12 cellular contexts compared by ENCODE assay signal in genomic region chr10:68082815-68083395, GRCh38. TPM values are rescaled to one million over a fixed set of nuclear protein-coding genes. Genes with fewer than 3 reads are reported as not detected.
DNase-seq lines count a peak whose midpoint lies in the region; ATAC-seq and TF ChIP-seq lines count a peak whose summit lies in the region.
"Had no signal": no experiment of that assay in that cellular context is flagged by ENCODE, and none has a peak within 500 bp of the region (broad histone marks: within the 10 kb centered on the region; RNA-seq: fewer than 3 reads in every experiment).

No MANE protein-coding gene starts in this region.

- H3K9ac ChIP-seq in SK-N-MC (ENCODE audit: insufficient read length), result peak overlapping the region; percentile 71

- no peak for TF ChIP-seq POLR2A in transverse colon (IDR thresholded peaks at IDR 0.05)

- TF ChIP-seq EP300 in transverse colon (IDR thresholded peaks at IDR 0.05; ENCODE audit: low read depth), result no peak

- H3K9me3 ChIP-seq in SK-N-MC (ENCODE audit: low read depth, low read length) (no peaks in the 10 kb centered on the region), transverse colon (no peaks in the 10 kb centered on the region), WERI-Rb-1 (ENCODE audit: severe bottlenecking) (no peaks in the 10 kb centered on the region)
- H3K9me3 ChIP-seq in naive thymus-derived CD4-positive, alpha-beta T cell (ENCODE audit: control insufficient read depth in 2 of 3, low read length in 3 of 3), result no peaks in the 10 kb centered on the region
- H3K9me3 ChIP-seq: uterus had no signal

- peaks cover 0 to 10% (median 0%) of the 10 kb centered on the region in 7 donors for H3K4me1 Mint-ChIP-seq in naive thymus-derived CD4-positive, alpha-beta T cell

- H3K9me3 Mint-ChIP-seq in naive thymus-derived CD4-positive, alpha-beta T cell, result no peaks in the 10 kb centered on the region

- WGBS in transverse colon (ENCODE audit: low coverage in 1 of 2), 2 donors, result 55 to 59% methylated on average over 2 of the region's 2 CpGs

- ATAC-seq in Right ventricle myocardium superior (ENCODE audit: poor library complexity) (peak; percentile 67), left cardiac atrium (no peak), foreskin keratinocyte (no peak)
- ATAC-seq in naive thymus-derived CD4-positive, alpha-beta T cell, result no peak
- ATAC-seq: esophagus mucosa had no signal

- H3K27ac ChIP-seq in SK-N-MC, result peak overlapping the region; percentile 96
- no peak overlapping the region for H3K27ac ChIP-seq in foreskin keratinocyte
- no peak overlapping the region for H3K27ac ChIP-seq in transverse colon
- H3K27ac ChIP-seq in WERI-Rb-1, result no peak overlapping the region
- no peak overlapping the region for H3K27ac ChIP-seq in naive thymus-derived CD4-positive, alpha-beta T cell (ENCODE audit: low read depth, low read length)
- H3K27ac ChIP-seq: skin epidermis, uterus had no signal

- H3K27me3 Mint-ChIP-seq in naive thymus-derived CD4-positive, alpha-beta T cell, result peaks cover 5 to 21% (median 9%) of the 10 kb centered on the region in 5 donors

- no peak overlapping the region for H3K27ac Mint-ChIP-seq in naive thymus-derived CD4-positive, alpha-beta T cell

- H3K27me3 ChIP-seq in foreskin keratinocyte (no peaks in the 10 kb centered on the region), transverse colon (peaks cover 4% of the 10 kb centered on the region), WERI-Rb-1 (ENCODE audit: insufficient read depth, low read depth, severe bottlenecking) (no peaks in the 10 kb centered on the region)
- no peaks in the 10 kb centered on the region for H3K27me3 ChIP-seq in naive thymus-derived CD4-positive, alpha-beta T cell (ENCODE audit: control insufficient read depth in 2 of 2, insufficient read depth in 2 of 2, low read length in 2 of 2)

- in situ Hi-C loops in transverse colon (cut with MboI; ENCODE audit: low pct_ligation_motif_present in 1 of 4, low pct_unique_long_range_greater_than_20kb in 1 of 4, low sequenced_read_pairs in 3 of 4), result no loop called here

- H3K4me1 ChIP-seq in foreskin keratinocyte, result peaks cover 7% of the 10 kb centered on the region
- no peaks in the 10 kb centered on the region for H3K4me1 ChIP-seq in transverse colon
- no peaks in the 10 kb centered on the region for H3K4me1 ChIP-seq in naive thymus-derived CD4-positive, alpha-beta T cell (ENCODE audit: control insufficient read depth in 2 of 2, insufficient read depth in 2 of 2, low read length in 2 of 2)
- H3K4me1 ChIP-seq: uterus had no signal

- TF ChIP-seq CTCF in foreskin keratinocyte (conservative IDR thresholded peaks at IDR 0.05) (peak; percentile 76), transverse colon (IDR thresholded peaks at IDR 0.05) (peak; percentile 23 to 48 (median 34)), WERI-Rb-1 (IDR thresholded peaks at IDR 0.05; ENCODE audit: low read depth, low read length) (no peak)

- H3K4me3 ChIP-seq in SK-N-MC (peak overlapping the region; percentile 60), transverse colon (no peak overlapping the region), WERI-Rb-1 (ENCODE audit: low read depth, low read length) (no peak overlapping the region)
- H3K4me3 ChIP-seq in naive thymus-derived CD4-positive, alpha-beta T cell (ENCODE audit: low read length), result no peak overlapping the region
- H3K4me3 ChIP-seq: skin epidermis, uterus had no signal

- DNase-seq in Right ventricle myocardium superior (no peak), left cardiac atrium (no peak), SK-N-MC (ENCODE audit: low read depth, low spot score) (no peak), foreskin keratinocyte (no peak), transverse colon (no peak), WERI-Rb-1 (no peak), activated gamma-delta T cell (lab: John Stamatoyannopoulos, UW) (no peak)
- no peak for DNase-seq in naive thymus-derived CD4-positive, alpha-beta T cell
- DNase-seq: COR-L47, uterus had no signal

- CTCF ChIA-PET in naive thymus-derived CD4-positive, alpha-beta T cell (lab: Charles Lee), result interaction anchor here (2.1 kb wide), 1 partner anchor 73 kb away, joined by 6 read pairs; no protein-coding TSS in a partner anchor

- H3K4me3 Mint-ChIP-seq in naive thymus-derived CD4-positive, alpha-beta T cell, result no peak overlapping the region

- H3K36me3 ChIP-seq in SK-N-MC (ENCODE audit: insufficient read depth, low read length), result no peaks in the 10 kb centered on the region
- H3K36me3 ChIP-seq in transverse colon, result no peaks in the 10 kb centered on the region
- H3K36me3 ChIP-seq in WERI-Rb-1, result no peaks in the 10 kb centered on the region
- H3K36me3 ChIP-seq in naive thymus-derived CD4-positive, alpha-beta T cell (ENCODE audit: control insufficient read depth in 2 of 3, insufficient read depth in 3 of 3, low read length in 3 of 3), result no peaks in the 10 kb centered on the region
- H3K36me3 ChIP-seq: uterus had no signal

- no peaks in the 10 kb centered on the region for H3K36me3 Mint-ChIP-seq in naive thymus-derived CD4-positive, alpha-beta T cell

- POLR2A ChIA-PET in naive thymus-derived CD4-positive, alpha-beta T cell (lab: Charles Lee), result no interaction called here

- intact Hi-C loops in Right ventricle myocardium superior (cut with DNase I), result loop anchor here (5.0 kb wide), 1 partner anchor 74 kb away; no protein-coding TSS in a partner anchor
- intact Hi-C loops in left cardiac atrium (cut with DNase I), result loop anchor here in 1 of 2 donors (1.0 kb wide), 1 partner anchor 72 kb away; no protein-coding TSS in a partner anchor
- intact Hi-C loops in transverse colon (cut with DNase I; ENCODE audit: low total_unique reads), result no loop called here
- intact Hi-C loops in naive thymus-derived CD4-positive, alpha-beta T cell (cut with micrococcal nuclease), result loop anchor here in 1 of 2 donors (1.0 kb wide), 1 partner anchor 73 kb away; no protein-coding TSS in a partner anchor

RNA-seq across cellular contexts. Expression of gene HERC4, which starts 7.8 kb away (rescaled TPM):
- total RNA-seq in Right ventricle myocardium superior (24.1 TPM), left cardiac atrium (10 to 100 TPM; 31.9 to 34.7 TPM), foreskin keratinocyte (34.8 and 39.1 TPM in 2 replicates), transverse colon (100 to 1,000 TPM in 2 of 4 donors, 10 to 100 TPM in 2; 32.0 to 154 (median 105) TPM)
- polyA plus RNA-seq in foreskin keratinocyte, result 10.6 and 12.3 TPM in 2 replicates
- total RNA-seq in naive thymus-derived CD4-positive, alpha-beta T cell, result 100 to 1,000 TPM in 2 of 5 experiments, 10 to 100 TPM in 3; 65.7 to 113 (median 78.6) TPM
- 10 to 100 TPM; 21.2 to 26.3 TPM for polyA plus RNA-seq in naive thymus-derived CD4-positive, alpha-beta T cell

RNA-seq across cellular contexts. Expression of gene MYPN, which starts 26.4 kb away (rescaled TPM):
- 92.0 TPM for total RNA-seq in Right ventricle myocardium superior
- total RNA-seq in left cardiac atrium, result 100 to 1,000 TPM in 1 of 2 donors, 10 to 100 TPM in 1; 62.2 to 110 TPM
- total RNA-seq in foreskin keratinocyte, result 0.03 TPM in 1 of 2 replicates, not detected in the other
- polyA plus RNA-seq in foreskin keratinocyte, result 0.01 TPM in 1 of 2 replicates, not detected in the other
- total RNA-seq in transverse colon, result 1 to 10 TPM in 1 of 4 donors, under 1 TPM in 2, not detected in 1; 0.27 to 1.5 (median 0.79) TPM
- total RNA-seq in naive thymus-derived CD4-positive, alpha-beta T cell, result not detected
- polyA plus RNA-seq in naive thymus-derived CD4-positive, alpha-beta T cell, result not detected
- total RNA-seq: uterus had no signal

Comparison
In these comparisons a context has a peak if more than half of its experiments do, and no peak if none do; other contexts are left out.
1. RNA of gene MYPN, which starts 26.4 kb away (total RNA-seq): 62.2 to 110 TPM in left cardiac atrium and 92.0 TPM in Right ventricle myocardium superior (single experiment); 0.27 to 1.5 TPM in transverse colon, 0.03 TPM in foreskin keratinocyte and not detected in naive thymus-derived CD4-positive, alpha-beta T cell; every median in the first group is over 10 times any median in the second.